In the genomic region with DNA sequence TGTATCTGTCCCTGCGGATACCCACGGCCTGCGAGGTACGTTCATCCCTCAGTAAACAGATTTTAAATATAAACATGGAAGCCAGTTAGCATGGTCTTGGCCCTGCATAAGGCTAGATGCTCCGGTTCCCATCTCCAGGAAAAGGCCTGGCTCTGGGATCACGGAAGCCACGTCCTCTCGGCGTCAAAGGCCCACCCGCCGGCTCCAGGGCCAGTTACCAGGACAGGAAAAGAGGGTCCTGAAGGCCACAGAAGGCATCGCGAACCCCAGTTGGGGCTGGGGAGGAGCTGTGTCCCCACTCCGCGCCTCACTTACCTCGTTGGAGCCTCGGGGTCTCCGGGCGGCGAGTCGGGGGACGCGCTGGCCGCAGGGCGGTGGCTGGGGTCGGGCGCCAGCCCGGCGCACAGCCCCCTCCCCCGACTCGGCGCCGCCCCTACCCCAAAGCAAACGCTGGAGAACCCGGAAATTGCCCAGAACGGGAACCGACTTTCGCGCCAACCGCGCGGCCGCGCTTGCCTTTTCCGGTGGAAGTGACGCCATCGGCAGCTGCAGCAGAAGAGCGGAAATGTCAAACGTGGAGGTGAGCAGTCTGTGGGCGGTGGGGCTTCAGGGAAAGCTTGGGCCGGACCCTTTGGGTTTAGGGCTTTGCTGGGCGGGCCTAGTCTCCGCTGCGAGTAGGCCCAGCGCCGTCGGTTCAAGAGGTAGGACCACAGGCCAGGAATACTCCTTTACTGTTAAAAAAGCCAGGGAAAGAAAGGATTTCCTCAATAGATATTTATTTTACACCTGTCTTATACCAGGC, we compare ENCODE assay signal across 8 cellular contexts. TPM values are rescaled to one million over a fixed set of nuclear protein-coding genes. Genes with fewer than 3 reads are reported as not detected.
A peak's percentile ranks its signal among the peaks of the same experiment; 100 is the strongest.
DNase-seq lines count a peak whose midpoint lies in the region; ATAC-seq and TF ChIP-seq lines count a peak whose summit lies in the region.

TOPBP1 (minus strand) TSS at position 488 of the 802 bp plus-strand sequence. CDS start 814 bp downstream, outside the sequence.

- intact Hi-C loops in spleen (cut with DNase I; ENCODE audit: low total_unique reads), result loop anchor here (10.0 kb wide), 1 partner anchor 143 kb away; the partner anchor contains the start of gene SRPRB

- peaks cover 0 to 2% (median 0%) of the 10 kb centered on the region in 6 donors for H3K9me3 Mint-ChIP-seq in immature natural killer cell

- no peaks in the 10 kb centered on the region for H3K9me3 ChIP-seq in spleen

- H3K36me3 ChIP-seq in spleen, result peaks cover 0 to 30% (median 20%) of the 10 kb centered on the region in 6 donors

- peak within 1 kb of the TSS; percentile 98 to 99 (median 98) for H3K27ac Mint-ChIP-seq in immature natural killer cell

- H3K36me3 Mint-ChIP-seq in immature natural killer cell, result peaks cover 0 to 10% (median 7%) of the 10 kb centered on the region in 3 donors

- peaks cover 43 to 50% of the 10 kb centered on the region in 2 donors for H3K4me1 Mint-ChIP-seq in immature natural killer cell

- peak; percentile 92 for ATAC-seq in GM19025 (IDR thresholded peaks at IDR 0.05; ENCODE audit: low read depth, unreplicated experiment)
- ATAC-seq in HG03196 (IDR thresholded peaks at IDR 0.05; ENCODE audit: unreplicated experiment), result peak; percentile 85

- H3K4me3 ChIP-seq in AG09309 (ENCODE audit: control insufficient read depth, low read depth, low read length) (peak within 1 kb of the TSS; percentile 95), spleen (peak within 1 kb of the TSS; percentile 53 to 94 (median 92))

- H3K27ac ChIP-seq in caudate nucleus (ENCODE audit: low read depth, low read length) (no peak within 1 kb of the TSS), spleen (peak within 1 kb of the TSS; percentile 63 to 93 (median 86))

- TF ChIP-seq POLR2A in spleen (IDR thresholded peaks at IDR 0.05), result no peak

- H3K4me1 ChIP-seq in spleen, result peaks cover 19 to 55% (median 36%) of the 10 kb centered on the region in 6 donors

- peaks cover 0 to 8% (median 0%) of the 10 kb centered on the region in 3 donors for H3K27me3 Mint-ChIP-seq in immature natural killer cell (ENCODE audit: low read depth in 3 of 3)

- peak within 1 kb of the TSS; percentile 96 to 99 (median 98) for H3K4me3 Mint-ChIP-seq in immature natural killer cell

- WGBS in spleen, 5 donors, result 0 to 1% (median 0%) methylated on average over 18 to 57 of the region's 57 CpGs

- no peak for TF ChIP-seq CTCF in AG09309 (IDR thresholded peaks at IDR 0.05; ENCODE audit: control insufficient read depth, insufficient read depth, low read depth, low read length, missing control alignments)
- TF ChIP-seq CTCF in spleen (IDR thresholded peaks at IDR 0.05 in 8 of 11, conservative IDR thresholded peaks at IDR 0.05 in 3 of 11), result no peak

- DNase-seq in AG09309 (ENCODE audit: low read depth) (no peak), NCI-H226 (peak; percentile 49), caudate nucleus (lab: John Stamatoyannopoulos, UW) (peak in 58 of 61 donors; percentile 14 to 86 (median 69)), immature natural killer cell (peak; percentile 80 to 84 (median 83)), spleen (peak; percentile 97)
- DNase-seq in activated CD4-positive, CD25-positive, alpha-beta regulatory T cell (lab: John Stamatoyannopoulos, UW), result peak; percentile 63 to 78 (median 76)

- H3K27me3 ChIP-seq in spleen (replicated peaks in 1 of 7), result no peaks in the 10 kb centered on the region

RNA-seq across cellular contexts. Expression of gene TOPBP1, which starts in this region (rescaled TPM):
- polyA plus RNA-seq in immature natural killer cell (10 to 100 TPM in 2 of 3 donors, 1 to 10 TPM in 1; 5.2 to 16.3 (median 12.2) TPM), spleen (10 to 100 TPM; 11.0 to 12.4 (median 11.2) TPM)
- total RNA-seq in spleen, result 10 to 100 TPM; 28.1 to 61.9 (median 37.6) TPM
